In the genomic region with DNA sequence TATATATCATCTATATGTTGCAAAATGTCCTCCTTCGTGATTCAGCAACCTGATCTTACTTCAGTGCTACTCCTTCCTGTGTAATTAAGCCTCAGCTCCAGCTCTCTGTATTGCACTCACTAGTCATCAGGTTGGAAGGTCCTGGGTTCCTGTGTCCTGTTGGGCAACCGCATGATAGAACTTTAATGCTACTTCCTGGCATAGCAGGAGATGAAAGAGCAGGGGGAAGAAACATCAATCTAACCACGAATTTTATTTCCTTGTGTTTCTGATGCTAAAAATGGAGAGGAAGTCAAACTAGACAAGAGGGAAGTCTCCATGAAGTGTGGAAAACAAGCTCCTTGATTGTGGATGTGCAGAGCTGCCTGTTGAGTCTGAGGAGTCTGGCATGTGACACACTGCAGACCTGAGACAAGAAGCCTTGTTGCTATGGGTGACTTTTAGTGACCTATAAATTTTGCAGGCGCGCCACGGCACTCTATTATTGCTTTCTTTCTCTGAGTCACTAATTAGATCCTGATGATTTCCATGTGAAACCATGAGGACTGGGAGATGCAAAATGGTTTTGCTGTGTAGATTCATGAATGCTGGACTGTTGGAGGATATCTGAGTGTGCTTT, we compare ENCODE assay signal across 8 cellular contexts. TPM values are rescaled to one million over a fixed set of nuclear protein-coding genes. Genes with fewer than 3 reads are reported as not detected.
A peak's percentile ranks its signal among the peaks of the same experiment; 100 is the strongest.
DNase-seq lines count a peak whose midpoint lies in the region; ATAC-seq, FAIRE-seq and TF ChIP-seq lines count a peak whose summit lies in the region.

No MANE protein-coding gene starts in this region.

- DNase-seq in GOT3 (lab: John Stamatoyannopoulos, UW) (peak; percentile 34), SIG-M5 treated with dmso at 0.1 percent for 504 hours (lab: John Stamatoyannopoulos, UW; ENCODE audit: unreplicated experiment) (peak; percentile 98), epidermal melanocyte (ENCODE audit: insufficient read length, low spot score) (peak; percentile 97), pons (ENCODE audit: low spot score) (peak; percentile 68), DMS79 treated with DMSO at 0.1 percent for 48 hours (lab: John Stamatoyannopoulos, UW) (no peak), GM12891 (ENCODE audit: insufficient read length, low spot score) (no peak)
- DNase-seq in stimulated activated CD8-positive, alpha-beta memory T cell treated with anti-CD3 and anti-CD28 coated beads, Interleukin-4, amount 100 ng/mL, for 48 hours: no peak

- TF ChIP-seq POLR2A in GM12891 (IDR thresholded peaks at IDR 0.05; ENCODE audit: low read depth, low read length): no peak

- no peak for FAIRE-seq in GM12891 (lab: Jason Lieb, UNC)

- ATAC-seq in GM21515 (IDR thresholded peaks at IDR 0.05; ENCODE audit: unreplicated experiment): no peak

TF ChIP-seq in GM12891, 5 proteins besides CTCF, POLR2A, EP300 and RAD21:
- TF ChIP-seq TAF1 (IDR thresholded peaks at IDR 0.05; ENCODE audit: low read depth, low read length) (no peak), POLR2AphosphoS5 (IDR thresholded peaks at IDR 0.05; ENCODE audit: low read depth, low read length) (no peak), SPI1 (IDR thresholded peaks at IDR 0.05; ENCODE audit: low read depth, low read length) (no peak), POU2F2 (IDR thresholded peaks at IDR 0.05; ENCODE audit: low read depth, low read length) (no peak), PAX5 (IDR thresholded peaks at IDR 0.05; ENCODE audit: insufficient read depth, low read length, severe bottlenecking) (no peak)

RNA-seq across cellular contexts. Expression of gene IGSF6, which starts 25.6 kb away (rescaled TPM):
- polyA plus RNA-seq in GM12891 (2012; ENCODE audit: low read depth, missing spikeins): 0.17 TPM

RNA-seq across cellular contexts. Expression of gene METTL9, which starts 27.4 kb away (rescaled TPM):
- 47.5 TPM for polyA plus RNA-seq in GM12891 (2012; ENCODE audit: low read depth, missing spikeins)

RNA-seq across cellular contexts. Expression of gene OTOA, which starts 37.0 kb away (rescaled TPM):
- 0.06 TPM for polyA plus RNA-seq in GM12891 (2012; ENCODE audit: low read depth, missing spikeins)

Comparison
In these comparisons a context has a peak if more than half of its experiments do, and no peak if none do; other contexts are left out.
1. DNase-seq: peak in GOT3 (single experiment), SIG-M5 treated with dmso at 0.1 percent for 504 hours (single experiment), epidermal melanocyte (single experiment) and pons (single experiment); none in DMS79 treated with DMSO at 0.1 percent for 48 hours (single experiment), stimulated activated CD8-positive, alpha-beta memory T cell treated with anti-CD3 and anti-CD28 coated beads, Interleukin-4, amount 100 ng/mL, for 48 hours (single experiment) and GM12891 (single experiment).